ENCODE assay signal across 8 cellular contexts in the genomic region with DNA sequence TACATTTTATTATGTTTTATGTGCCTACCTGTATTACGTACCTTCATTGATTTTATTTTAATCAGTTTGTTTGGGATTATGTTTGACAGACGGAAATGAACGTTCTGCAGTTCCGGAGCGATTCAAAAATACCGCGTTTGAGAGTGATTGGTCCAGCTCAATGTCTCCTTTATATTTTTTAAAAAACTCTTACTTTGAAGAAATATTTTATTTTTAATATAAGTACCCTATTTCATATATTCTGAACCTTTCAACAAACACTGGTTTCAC.
DNase-seq lines count a peak whose midpoint lies in the region; ATAC-seq and TF ChIP-seq lines count a peak whose summit lies in the region.

No MANE protein-coding gene starts in this region.

- no peaks in the 10 kb centered on the region for H3F3A ChIP-seq in OCI-LY1 (ENCODE audit: insufficient read depth, low read length)

- H4K20me1 ChIP-seq in OCI-LY1 (ENCODE audit: insufficient read depth, low read length): no peaks in the 10 kb centered on the region

- ATAC-seq in HG03108 (IDR thresholded peaks at IDR 0.05; ENCODE audit: unreplicated experiment): no peak

- TF ChIP-seq CTCF in OCI-LY1 (IDR thresholded peaks at IDR 0.05; ENCODE audit: low read length) (no peak), coronary artery (IDR thresholded peaks at IDR 0.05) (no peak), WERI-Rb-1 (IDR thresholded peaks at IDR 0.05; ENCODE audit: low read depth, low read length) (no peak)

- peak overlapping the region; percentile 75; the same call in 1 of the 2 replicates for H2AFZ ChIP-seq in OCI-LY1 (ENCODE audit: low read length)

- no peaks in the 10 kb centered on the region; the same call in 1 of the 2 replicates for H3K9me3 ChIP-seq in OCI-LY1 (ENCODE audit: low read length)
- H3K9me3 ChIP-seq in mononuclear cell (ENCODE audit: low read depth, low read length): no peaks in the 10 kb centered on the region
- H3K9me3 ChIP-seq in WERI-Rb-1 (ENCODE audit: severe bottlenecking): peaks cover 12% of the 10 kb centered on the region

- H3K27me3 ChIP-seq in OCI-LY1 (ENCODE audit: insufficient read depth, low read length) (no peaks in the 10 kb centered on the region), mononuclear cell (ENCODE audit: insufficient read depth, low read length) (no peaks in the 10 kb centered on the region), WERI-Rb-1 (ENCODE audit: insufficient read depth, low read depth, severe bottlenecking) (no peaks in the 10 kb centered on the region)

- H3K9ac ChIP-seq in OCI-LY1 (ENCODE audit: low read length): peak overlapping the region; percentile 95

- H3K4me1 ChIP-seq in OCI-LY1 (ENCODE audit: insufficient read depth, low read length, severe bottlenecking) (peaks cover 43% of the 10 kb centered on the region), mononuclear cell (ENCODE audit: insufficient read depth, low read length) (peaks cover 26% of the 10 kb centered on the region)

- H3K4me2 ChIP-seq in OCI-LY1 (ENCODE audit: low read length): peak overlapping the region; percentile 87

- no peaks in the 10 kb centered on the region; the same call in 1 of the 2 replicates for H3K36me3 ChIP-seq in OCI-LY1 (ENCODE audit: insufficient read depth, low read length)
- no peaks in the 10 kb centered on the region for H3K36me3 ChIP-seq in WERI-Rb-1

- DNase-seq in NCI-H2107 treated with DMSO at 0.1 percent for 48 hours (lab: John Stamatoyannopoulos, UW; ENCODE audit: unreplicated experiment) (peak; percentile 70), NCI-H2107 (lab: John Stamatoyannopoulos, UW) (no peak), coronary artery (ENCODE audit: low spot score) (no peak), AG08396 (ENCODE audit: low spot score) (no peak), WERI-Rb-1 (no peak)

- peak overlapping the region; percentile 71 for H3K4me3 ChIP-seq in OCI-LY1 (ENCODE audit: low read depth, low read length, poor library complexity, severe bottlenecking)
- H3K4me3 ChIP-seq in coronary artery: peak overlapping the region; percentile 75
- H3K4me3 ChIP-seq in mononuclear cell (ENCODE audit: low read length): peak overlapping the region; percentile 59
- no peak overlapping the region for H3K4me3 ChIP-seq in WERI-Rb-1 (ENCODE audit: low read depth, low read length)

- no peaks in the 10 kb centered on the region for H3K9me2 ChIP-seq in OCI-LY1 (ENCODE audit: low read depth, low read length)

- H3K79me2 ChIP-seq in OCI-LY1 (ENCODE audit: insufficient read depth, low read length): no peaks in the 10 kb centered on the region

- H3K27ac ChIP-seq in OCI-LY1 (ENCODE audit: low read depth, low read length, poor library complexity, severe bottlenecking): peak overlapping the region; percentile 98
- peak overlapping the region in 1 of 2 donors; percentile 79 for H3K27ac ChIP-seq in coronary artery
- H3K27ac ChIP-seq in WERI-Rb-1: no peak overlapping the region
